Comparison of ENCODE assay signal across 20 cellular contexts in genomic region chr3:126484148-126484547, GRCh38. TPM values are rescaled to one million over a fixed set of nuclear protein-coding genes. Genes with fewer than 3 reads are reported as not detected.
DNase-seq lines count a peak whose midpoint lies in the region; TF ChIP-seq lines count a peak whose summit lies in the region.
"Had no signal": no experiment of that assay in that cellular context is flagged by ENCODE, and none has a peak within 500 bp of the region (broad histone marks: within the 10 kb centered on the region; RNA-seq: fewer than 3 reads in every experiment).

No MANE protein-coding gene starts in this region.

- H3K4me3 ChIP-seq in breast epithelium (no peak overlapping the region), skeletal muscle tissue (ENCODE audit: low read length in 3 of 3) (peak overlapping the region in 1 of 3 donors; percentile 24), ascending aorta (no peak overlapping the region)
- H3K4me3 ChIP-seq: BLaER1 had no signal

- intact Hi-C loops in MCF 10A (cut with micrococcal nuclease) (no loop called here), breast epithelium (cut with DNase I; ENCODE audit: low total_unique reads) (no loop called here), ascending aorta (cut with DNase I) (no loop called here)

- H3K9me3 ChIP-seq in breast epithelium: no peaks in the 10 kb centered on the region
- no peaks in the 10 kb centered on the region for H3K9me3 ChIP-seq in skeletal muscle tissue (ENCODE audit: control insufficient read depth in 3 of 3, low read length in 3 of 3)
- H3K9me3 ChIP-seq in ascending aorta: no peaks in the 10 kb centered on the region
- H3K9me3 ChIP-seq: BLaER1, SK-N-SH had no signal

- H3K27me3 Mint-ChIP-seq in MCF 10A (ENCODE audit: insufficient read depth, unreplicated experiment): no peaks in the 10 kb centered on the region
- peaks cover 2% of the 10 kb centered on the region for H3K27me3 Mint-ChIP-seq in brain
- peaks cover 2% of the 10 kb centered on the region for H3K27me3 Mint-ChIP-seq in nephron progenitor cell (ENCODE audit: low read depth, poor library complexity)

- TF ChIP-seq CTCF in MCF 10A (IDR thresholded peaks at IDR 0.05; ENCODE audit: unreplicated experiment) (no peak), breast epithelium (IDR thresholded peaks at IDR 0.05) (no peak), brain (conservative IDR thresholded peaks at IDR 0.05) (no peak), nephron progenitor cell (IDR thresholded peaks at IDR 0.05) (no peak), ascending aorta (IDR thresholded peaks at IDR 0.05) (no peak)

- H3K9me3 Mint-ChIP-seq in MCF 10A (ENCODE audit: unreplicated experiment): no peaks in the 10 kb centered on the region
- H3K9me3 Mint-ChIP-seq in brain: peaks cover 0 to 3% (median 0%) of the 10 kb centered on the region in 5 experiments
- no peaks in the 10 kb centered on the region for H3K9me3 Mint-ChIP-seq in nephron progenitor cell
- H3K9me3 Mint-ChIP-seq: CD4-positive, CD25-positive, alpha-beta regulatory T cell had no signal

- H3K36me3 ChIP-seq in breast epithelium (no peaks in the 10 kb centered on the region), skeletal muscle tissue (ENCODE audit: control insufficient read depth in 3 of 3, insufficient read depth in 3 of 3, low read length in 3 of 3) (no peaks in the 10 kb centered on the region), ascending aorta (no peaks in the 10 kb centered on the region)
- H3K36me3 ChIP-seq: BLaER1 had no signal

- POLR2A ChIA-PET in MCF 10A (lab: Yijun Ruan, JAX): no interaction called here

- TF ChIP-seq POLR2A in breast epithelium (IDR thresholded peaks at IDR 0.05): no peak

- H3K27me3 ChIP-seq in breast epithelium (no peaks in the 10 kb centered on the region), skeletal muscle tissue (ENCODE audit: control insufficient read depth in 3 of 3, insufficient read depth in 3 of 3, low read length in 3 of 3) (no peaks in the 10 kb centered on the region), ascending aorta (no peaks in the 10 kb centered on the region)
- H3K27me3 ChIP-seq: BLaER1 had no signal

- H3K4me3 Mint-ChIP-seq in MCF 10A (ENCODE audit: unreplicated experiment) (no peak overlapping the region), brain (no peak overlapping the region), nephron progenitor cell (no peak overlapping the region)

- H3K27ac Mint-ChIP-seq in MCF 10A (ENCODE audit: low read depth, unreplicated experiment): peak overlapping the region; percentile 13
- H3K27ac Mint-ChIP-seq in brain: peak overlapping the region in 4 of 5 experiments; percentile 5 to 19 (median 8)
- H3K27ac Mint-ChIP-seq in nephron progenitor cell: peak overlapping the region; percentile 2
- H3K27ac Mint-ChIP-seq: CD4-positive, CD25-positive, alpha-beta regulatory T cell had no signal

- H3K27ac ChIP-seq in breast epithelium (no peak overlapping the region), skeletal muscle tissue (ENCODE audit: low read depth, low read length) (no peak overlapping the region), ascending aorta (no peak overlapping the region)
- H3K27ac ChIP-seq: BLaER1 had no signal

- CTCF ChIA-PET in MCF 10A (lab: Yijun Ruan, JAX): interaction anchor here (1.5 to 2.0 kb wide), 2 partner anchors 38 to 268 kb away, joined by 3 to 7 read pairs; no protein-coding TSS in a partner anchor

- DNase-seq in MCF 10A (ENCODE audit: unreplicated experiment) (no peak), breast epithelium (ENCODE audit: low spot score in 2 of 2) (no peak), nephron progenitor cell (no peak), ascending aorta (ENCODE audit: low spot score in 2 of 2) (no peak), SW 1271 (lab: John Stamatoyannopoulos, UW) (no peak), HPDE6-E6E7 (ENCODE audit: extremely low spot score) (no peak)
- DNase-seq: CD4-positive, CD25-positive, alpha-beta regulatory T cell; DMS153; NCI-H1694; NCI-H2029 treated with DMSO at 0.1 percent for 48 hours; NCI-H2171; NCI-H226; NCI-H510A treated with DMSO at 0.1 percent for 48 hours; SK-N-SH had no signal

- peaks cover 18% of the 10 kb centered on the region for H3K4me1 Mint-ChIP-seq in MCF 10A (ENCODE audit: insufficient read depth, unreplicated experiment)
- peaks cover 54% of the 10 kb centered on the region for H3K4me1 Mint-ChIP-seq in brain
- peaks cover 32% of the 10 kb centered on the region for H3K4me1 Mint-ChIP-seq in nephron progenitor cell

- BruUV-seq in MCF 10A (replicated peaks; lab: Mats Ljungman, UMichigan): no TSS peak

- H3K36me3 Mint-ChIP-seq in MCF 10A (ENCODE audit: insufficient read depth, unreplicated experiment) (no peaks in the 10 kb centered on the region), brain (no peaks in the 10 kb centered on the region), nephron progenitor cell (ENCODE audit: low read depth) (no peaks in the 10 kb centered on the region)
- H3K36me3 Mint-ChIP-seq: CD4-positive, CD25-positive, alpha-beta regulatory T cell had no signal

- peak overlapping the region in 2 of 3 donors; percentile 53 to 79 for H3K9ac ChIP-seq in skeletal muscle tissue (ENCODE audit: low read depth in 1 of 3, low read length in 3 of 3)
- H3K9ac ChIP-seq: BLaER1, SK-N-SH had no signal

- H3K4me1 ChIP-seq in breast epithelium (no peaks in the 10 kb centered on the region), skeletal muscle tissue (ENCODE audit: control insufficient read depth in 3 of 3, insufficient read depth in 3 of 3, low read length in 3 of 3) (peaks cover 27 to 62% (median 44%) of the 10 kb centered on the region in 3 donors), ascending aorta (peaks cover 0 to 5% of the 10 kb centered on the region in 2 donors)

RNA-seq across cellular contexts. Expression of gene ZXDC, which starts 8.5 kb away (rescaled TPM):
- total RNA-seq in MCF 10A (2022) (37.2 and 37.5 TPM in 2 replicates), breast epithelium (10 to 100 TPM; 37.6 to 42.4 (median 39.0) TPM), skeletal muscle tissue (18.8 TPM), ascending aorta (74.4 TPM)
- 30.8 TPM for polyA plus RNA-seq in brain (ENCODE audit: insufficient read depth, low read depth, low replicate concordance)

RNA-seq across cellular contexts. Expression of gene UROC1, which starts 33.4 kb away (rescaled TPM):
- total RNA-seq in MCF 10A (2022): not detected in 2 replicates
- not detected for total RNA-seq in breast epithelium
- polyA plus RNA-seq in brain (ENCODE audit: insufficient read depth, low read depth, low replicate concordance): 0.10 TPM
- total RNA-seq in skeletal muscle tissue: not detected
- not detected for total RNA-seq in ascending aorta
- total RNA-seq: CD4-positive, CD25-positive, alpha-beta regulatory T cell; H7 had no signal
- polyA plus RNA-seq: AG04450; CD4-positive, CD25-positive, alpha-beta regulatory T cell; SK-N-SH had no signal

RNA-seq across cellular contexts. Expression of gene CHST13, which starts 39.8 kb away (rescaled TPM):
- total RNA-seq in MCF 10A (2022) (not detected in 2 replicates), breast epithelium (under 1 TPM in 2 of 3 donors, not detected in 1; 0.29 to 0.80 TPM), skeletal muscle tissue (not detected), ascending aorta (not detected)
- polyA plus RNA-seq in brain (ENCODE audit: insufficient read depth, low read depth, low replicate concordance): 0.48 TPM
- total RNA-seq: CD4-positive, CD25-positive, alpha-beta regulatory T cell; M059J had no signal
- polyA plus RNA-seq: AG04450; CD4-positive, CD25-positive, alpha-beta regulatory T cell had no signal
